Comparison of ENCODE assay signal across 8 cellular contexts in genomic region chr20:45407783-45408645, GRCh38. TPM values are rescaled to one million over a fixed set of nuclear protein-coding genes. Genes with fewer than 3 reads are reported as not detected.
DNase-seq lines count a peak whose midpoint lies in the region; ATAC-seq, FAIRE-seq and TF ChIP-seq lines count a peak whose summit lies in the region.

Gene DBNDD2 (plus strand): TSS chr20:45408289. CDS start chr20:45408468, 179 bp downstream.

- intact Hi-C loops in PC-3 (cut with micrococcal nuclease), result no loop called here

- H3K36me3 ChIP-seq in PC-3 (ENCODE audit: low read depth, low read length) (no peaks in the 10 kb centered on the region), bronchial epithelial cell (ENCODE audit: control insufficient read depth, insufficient read depth, low read length) (no peaks in the 10 kb centered on the region), small intestine (ENCODE audit: control insufficient read depth in 2 of 2, insufficient read depth in 2 of 2, low read length in 2 of 2) (peaks cover 0 to 2% of the 10 kb centered on the region in 2 donors)

- CTCF ChIA-PET in PC-3 (lab: Charles Lee), result no interaction called here

- H3K4me2 ChIP-seq in PC-3 (ENCODE audit: low read length), result peak within 1 kb of the TSS; percentile 99

- no peak for ATAC-seq in PC-3
- no peak for ATAC-seq in GM21786 (IDR thresholded peaks at IDR 0.05; ENCODE audit: unreplicated experiment)

- no peak within 1 kb of the TSS for H2AFZ ChIP-seq in PC-3 (ENCODE audit: low read length)

- POLR2A ChIA-PET in PC-3 (lab: Charles Lee; ENCODE audit: unreplicated experiment), result no interaction called here

- no peaks in the 10 kb centered on the region for H3F3A ChIP-seq in PC-3 (ENCODE audit: low read length, unreplicated experiment)

- FAIRE-seq in bronchial epithelial cell (lab: Jason Lieb, UNC), result no peak
- no peak for FAIRE-seq in small intestine (lab: Jason Lieb, UNC)

- no peaks in the 10 kb centered on the region for H3K79me2 ChIP-seq in PC-3 (ENCODE audit: low read length)

- no peaks in the 10 kb centered on the region for H3K27me3 ChIP-seq in PC-3 (ENCODE audit: low read length)
- no peaks in the 10 kb centered on the region for H3K27me3 ChIP-seq in bronchial epithelial cell (ENCODE audit: control insufficient read depth, insufficient read depth, low read length)
- no peaks in the 10 kb centered on the region for H3K27me3 ChIP-seq in small intestine (ENCODE audit: control insufficient read depth in 2 of 2, insufficient read depth in 2 of 2, low read length in 2 of 2)

- DNase-seq in PC-3, result no peak
- no peak for DNase-seq in bronchial epithelial cell (ENCODE audit: low read depth)
- DNase-seq in inferior parietal cortex (ENCODE audit: extremely low spot score), result peak; percentile 83
- no peak for DNase-seq in small intestine
- no peak for DNase-seq in dermis blood vessel endothelial cell
- DNase-seq in NCI-H1436 treated with DMSO at 0.1 percent for 48 hours (lab: John Stamatoyannopoulos, UW), result no peak
- no peak for DNase-seq in stimulated activated naive CD4-positive, alpha-beta T cell treated with Interleukin-2 at 50 U/mL for 16 hours (lab: John Stamatoyannopoulos, UW)

- H3K27ac ChIP-seq in PC-3 (ENCODE audit: low read length) (no peak within 1 kb of the TSS), small intestine (ENCODE audit: low read depth in 1 of 2, low read length in 1 of 2) (peak within 1 kb of the TSS; percentile 68 to 94)

- H4K20me1 ChIP-seq in PC-3 (ENCODE audit: low read length), result no peaks in the 10 kb centered on the region

- no peak within 1 kb of the TSS for H3K4me3 ChIP-seq in PC-3 (ENCODE audit: low read length)
- peak within 1 kb of the TSS; percentile 74 for H3K4me3 ChIP-seq in bronchial epithelial cell (ENCODE audit: low read depth, low read length)
- H3K4me3 ChIP-seq in small intestine (ENCODE audit: low read depth in 1 of 2, low read length in 2 of 2), result peak within 1 kb of the TSS; percentile 79 to 86

- H3K9me3 ChIP-seq in PC-3 (ENCODE audit: low read length) (no peaks in the 10 kb centered on the region), small intestine (ENCODE audit: control insufficient read depth, low read depth) (no peaks in the 10 kb centered on the region)

- H3K4me1 ChIP-seq in PC-3 (ENCODE audit: insufficient read depth, low read length), result peaks cover 20% of the 10 kb centered on the region
- peaks cover 2 to 7% of the 10 kb centered on the region in 2 donors for H3K4me1 ChIP-seq in small intestine (ENCODE audit: control insufficient read depth in 2 of 2, insufficient read depth in 1 of 2, low read depth in 1 of 2, low read length in 1 of 2)

- 59 to 78% (median 64%) methylated on average over 21 of the region's 21 CpGs for WGBS in small intestine, 3 donors

- H3K9me2 ChIP-seq in PC-3 (replicated peaks; ENCODE audit: low read length), result no peaks in the 10 kb centered on the region

- H3K9ac ChIP-seq in PC-3 (ENCODE audit: low read length), result no peak within 1 kb of the TSS

- no peak for TF ChIP-seq CTCF in PC-3 (conservative IDR thresholded peaks at IDR 0.05; ENCODE audit: low read depth, low read length)
- no peak for TF ChIP-seq CTCF in bronchial epithelial cell (IDR thresholded peaks at IDR 0.05; ENCODE audit: insufficient read depth, low read length, severe bottlenecking)

- BruUV-seq in PC-3 (replicated peaks; lab: Mats Ljungman, UMichigan), result no TSS peak

RNA-seq across cellular contexts. Expression of gene DBNDD2, which starts in this region (rescaled TPM):
- 7.7 and 8.5 TPM in 2 replicates for total RNA-seq in PC-3 (2014; rRNA removed)
- total RNA-seq in bronchial epithelial cell, result 12.9 and 18.2 TPM in 2 replicates
- 100 to 1,000 TPM in 2 of 3 donors, 10 to 100 TPM in 1; 98.6 to 114 (median 104) TPM for polyA plus RNA-seq in small intestine
- 3.4 and 8.9 TPM in 2 replicates for total RNA-seq in dermis blood vessel endothelial cell
